Comparison of ENCODE assay signal across 22 cellular contexts in the genomic region with DNA sequence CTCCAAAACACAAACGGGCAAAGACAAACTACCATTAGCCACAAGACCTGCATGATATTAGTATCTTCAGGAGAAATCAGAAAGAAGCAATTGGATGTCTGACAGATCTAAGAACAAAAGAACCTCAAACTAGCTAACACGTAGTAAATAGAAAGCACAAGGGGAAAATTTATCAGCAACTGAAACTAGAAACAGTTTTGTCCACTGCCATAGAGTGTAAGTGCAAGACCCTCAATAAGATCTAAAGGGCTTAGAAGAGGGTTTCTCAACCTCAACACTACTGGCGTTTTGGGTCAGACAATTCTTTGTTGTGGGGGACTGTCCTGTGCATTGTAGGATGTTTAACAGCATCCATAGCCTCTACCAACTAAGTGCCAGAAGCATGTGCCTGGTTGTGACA.
"Had no signal": no experiment of that assay in that cellular context is flagged by ENCODE, and none has a peak within 500 bp of the region (broad histone marks: within the 10 kb centered on the region; RNA-seq: fewer than 3 reads in every experiment).

No MANE protein-coding gene starts in this region.

- H3K36me3 ChIP-seq: breast epithelium, ovary had no signal

- H3K27ac ChIP-seq: breast epithelium, gastrocnemius medialis, ovary, psoas muscle, testis had no signal

- H3K4me3 Mint-ChIP-seq: activated CD4-positive, alpha-beta T cell treated with anti-CD3 and anti-CD28 coated beads, Interleukin-2, amount 10 ng/mL, durations not matched to agents 7 days and 5 days; type B pancreatic cell had no signal

- FAIRE-seq: astrocyte, kidney had no signal

- H3K4me3 ChIP-seq: breast epithelium, gastrocnemius medialis, ovary, psoas muscle, testis had no signal

- H3K4me1 ChIP-seq: breast epithelium, gastrocnemius medialis, psoas muscle, testis had no signal

- H3K27me3 ChIP-seq: breast epithelium, gastrocnemius medialis, ovary, testis had no signal

- H3K27me3 Mint-ChIP-seq: activated CD4-positive, alpha-beta T cell treated with anti-CD3 and anti-CD28 coated beads, Interleukin-2, amount 10 ng/mL, durations not matched to agents 7 days and 5 days; type B pancreatic cell had no signal

- ATAC-seq: esophagus mucosa, gastrocnemius medialis, left lobe of liver, psoas muscle, right cardiac atrium had no signal

- DNase-seq: activated CD4-positive, alpha-beta T cell treated with anti-CD3 and anti-CD28 coated beads, Interleukin-2, amount 10 ng/mL, durations not matched to agents 7 days and 5 days; activated CD4-positive, CD25-positive, alpha-beta regulatory T cell; activated CD8-positive, alpha-beta memory T cell treated with anti-CD3 and anti-CD28 coated beads for 24 hours; activated CD8-positive, alpha-beta memory T cell treated with anti-CD3 and anti-CD28 coated beads, Interleukin-2, amount 50 U/mL, for 48 hours; cerebellar nuclear complex; cortex of kidney; gastrocnemius medialis; head of caudate nucleus; kidney; mammary epithelial cell; midbrain; ovary; psoas muscle; right cardiac atrium; stimulated activated CD4-positive, alpha-beta T cell treated with anti-CD3 and anti-CD28 coated beads, Interleukin-2, amount 100 ng/mL, for 24 hours; T-helper 9 cell; testis had no signal

- H3K27ac Mint-ChIP-seq: activated CD4-positive, alpha-beta T cell treated with anti-CD3 and anti-CD28 coated beads, Interleukin-2, amount 10 ng/mL, durations not matched to agents 7 days and 5 days; type B pancreatic cell had no signal

- H3K9me3 ChIP-seq: gastrocnemius medialis, ovary, psoas muscle, testis had no signal
